Comparison of ENCODE assay signal across 9 cellular contexts in genomic region chr1:248857201-248857600, GRCh38. TPM values are rescaled to one million over a fixed set of nuclear protein-coding genes. Genes with fewer than 3 reads are reported as not detected.
DNase-seq lines count a peak whose midpoint lies in the region; ATAC-seq and TF ChIP-seq lines count a peak whose summit lies in the region.
"Had no signal": no experiment of that assay in that cellular context is flagged by ENCODE, and none has a peak within 500 bp of the region (broad histone marks: within the 10 kb centered on the region; RNA-seq: fewer than 3 reads in every experiment).

No MANE protein-coding gene starts in this region.

- TF ChIP-seq CTCF in fibroblast of the aortic adventitia (IDR thresholded peaks at IDR 0.05; ENCODE audit: insufficient read depth, low read length) = no peak

- POLR2A ChIA-PET in T-cell (lab: Charles Lee) = no interaction called here

- H3K4me1 Mint-ChIP-seq in activated CD4-positive, alpha-beta T cell treated with anti-CD3 and anti-CD28 coated beads, Interleukin-2, amount 10 ng/mL, durations not matched to agents 24 days and 14 days = peaks cover 43% of the 10 kb centered on the region
- peaks cover 39 to 49% (median 43%) of the 10 kb centered on the region in 3 donors for H3K4me1 Mint-ChIP-seq in T-cell
- H3K4me1 Mint-ChIP-seq in stimulated activated memory B cell treated with anti-CD40 and anti-IgM and Interleukin-4, amounts not matched to agents 10 μg/mL and 1 μg/mL and 100 μg/mL, for 72 hours = peaks cover 37% of the 10 kb centered on the region

- ATAC-seq in T-cell (replicated peaks in 1 of 4) = no peak
- no peak for ATAC-seq in stimulated activated memory B cell treated with anti-CD40 and anti-IgM and Interleukin-4, amounts not matched to agents 10 μg/mL and 1 μg/mL and 100 μg/mL, for 72 hours
- ATAC-seq in HG03460 (IDR thresholded peaks at IDR 0.05; ENCODE audit: unreplicated experiment) = no peak
- ATAC-seq in HG02852 (IDR thresholded peaks at IDR 0.05; ENCODE audit: unreplicated experiment) = no peak

- H3K9me3 Mint-ChIP-seq in activated CD4-positive, alpha-beta T cell treated with anti-CD3 and anti-CD28 coated beads, Interleukin-2, amount 10 ng/mL, durations not matched to agents 24 days and 14 days = no peaks in the 10 kb centered on the region
- H3K9me3 Mint-ChIP-seq in T-cell = no peaks in the 10 kb centered on the region
- no peaks in the 10 kb centered on the region for H3K9me3 Mint-ChIP-seq in stimulated activated memory B cell treated with anti-CD40 and anti-IgM and Interleukin-4, amounts not matched to agents 10 μg/mL and 1 μg/mL and 100 μg/mL, for 72 hours

- peaks cover 34% of the 10 kb centered on the region for H3K36me3 Mint-ChIP-seq in activated CD4-positive, alpha-beta T cell treated with anti-CD3 and anti-CD28 coated beads, Interleukin-2, amount 10 ng/mL, durations not matched to agents 24 days and 14 days (ENCODE audit: low read depth)
- H3K36me3 Mint-ChIP-seq in T-cell = no peaks in the 10 kb centered on the region
- H3K36me3 Mint-ChIP-seq in stimulated activated memory B cell treated with anti-CD40 and anti-IgM and Interleukin-4, amounts not matched to agents 10 μg/mL and 1 μg/mL and 100 μg/mL, for 72 hours = peaks cover 7% of the 10 kb centered on the region

- no peak for DNase-seq in activated CD4-positive, alpha-beta T cell treated with anti-CD3 and anti-CD28 coated beads, Interleukin-2, amount 10 ng/mL, durations not matched to agents 24 days and 14 days
- DNase-seq in activated CD4-positive, alpha-beta T cell treated with anti-CD3 and anti-CD28 coated beads for 4 hours = no peak
- DNase-seq in T-cell (no peak), fibroblast of the aortic adventitia (ENCODE audit: low read depth) (no peak), NCI-H2227 treated with DMSO at 0.1 percent for 48 hours (lab: John Stamatoyannopoulos, UW) (no peak)
- DNase-seq: uterus had no signal

- peak overlapping the region; percentile 73 for H3K4me3 ChIP-seq in fibroblast of the aortic adventitia (ENCODE audit: low read depth, low read length)

- H3K27ac Mint-ChIP-seq in activated CD4-positive, alpha-beta T cell treated with anti-CD3 and anti-CD28 coated beads, Interleukin-2, amount 10 ng/mL, durations not matched to agents 24 days and 14 days = peak overlapping the region; percentile 98
- peak overlapping the region in 1 of 2 donors; percentile 24 for H3K27ac Mint-ChIP-seq in T-cell
- peak overlapping the region; percentile 90 for H3K27ac Mint-ChIP-seq in stimulated activated memory B cell treated with anti-CD40 and anti-IgM and Interleukin-4, amounts not matched to agents 10 μg/mL and 1 μg/mL and 100 μg/mL, for 72 hours

- H3K27me3 Mint-ChIP-seq in activated CD4-positive, alpha-beta T cell treated with anti-CD3 and anti-CD28 coated beads, Interleukin-2, amount 10 ng/mL, durations not matched to agents 24 days and 14 days = no peaks in the 10 kb centered on the region
- H3K27me3 Mint-ChIP-seq in T-cell = no peaks in the 10 kb centered on the region
- H3K27me3 Mint-ChIP-seq in stimulated activated memory B cell treated with anti-CD40 and anti-IgM and Interleukin-4, amounts not matched to agents 10 μg/mL and 1 μg/mL and 100 μg/mL, for 72 hours = no peaks in the 10 kb centered on the region

- CTCF ChIA-PET in T-cell (lab: Charles Lee) = no interaction called here

- intact Hi-C loops in activated CD4-positive, alpha-beta T cell treated with anti-CD3 and anti-CD28 coated beads, Interleukin-2, amount 10 ng/mL, durations not matched to agents 24 days and 14 days (cut with micrococcal nuclease) = no loop called here

- peak overlapping the region; percentile 96 for H3K4me3 Mint-ChIP-seq in activated CD4-positive, alpha-beta T cell treated with anti-CD3 and anti-CD28 coated beads, Interleukin-2, amount 10 ng/mL, durations not matched to agents 24 days and 14 days
- H3K4me3 Mint-ChIP-seq in T-cell = peak overlapping the region in 2 of 3 donors; percentile 87 to 93
- H3K4me3 Mint-ChIP-seq in stimulated activated memory B cell treated with anti-CD40 and anti-IgM and Interleukin-4, amounts not matched to agents 10 μg/mL and 1 μg/mL and 100 μg/mL, for 72 hours = peak overlapping the region; percentile 94

RNA-seq across cellular contexts. Expression of gene ZNF692, which starts 1.7 kb away (rescaled TPM):
- 94.9 and 100 TPM in 2 replicates for total RNA-seq in activated CD4-positive, alpha-beta T cell treated with anti-CD3 and anti-CD28 coated beads, Interleukin-2, amount 10 ng/mL, durations not matched to agents 24 days and 14 days
- 10 to 100 TPM; 53.9 to 88.1 (median 78.7) TPM for total RNA-seq in T-cell
- 8.9 and 9.6 TPM in 2 replicates for total RNA-seq in fibroblast of the aortic adventitia (ENCODE audit: low replicate concordance)

RNA-seq across cellular contexts. Expression of gene ZNF672, which starts 19.2 kb away (rescaled TPM):
- total RNA-seq in activated CD4-positive, alpha-beta T cell treated with anti-CD3 and anti-CD28 coated beads, Interleukin-2, amount 10 ng/mL, durations not matched to agents 24 days and 14 days = 44.0 and 48.8 TPM in 2 replicates
- total RNA-seq in T-cell (10 to 100 TPM; 27.7 to 46.7 (median 42.1) TPM), fibroblast of the aortic adventitia (ENCODE audit: low replicate concordance) (12.9 and 14.0 TPM in 2 replicates)

RNA-seq across cellular contexts. Expression of gene SH3BP5L, which starts 31.5 kb away (rescaled TPM):
- 27.5 and 28.2 TPM in 2 replicates for total RNA-seq in activated CD4-positive, alpha-beta T cell treated with anti-CD3 and anti-CD28 coated beads, Interleukin-2, amount 10 ng/mL, durations not matched to agents 24 days and 14 days
- total RNA-seq in T-cell = 10 to 100 TPM; 16.8 to 41.4 (median 36.3) TPM
- 20.2 and 21.8 TPM in 2 replicates for total RNA-seq in fibroblast of the aortic adventitia (ENCODE audit: low replicate concordance)

RNA-seq across cellular contexts. Expression of gene PGBD2, which starts 48.8 kb away (rescaled TPM):
- total RNA-seq in activated CD4-positive, alpha-beta T cell treated with anti-CD3 and anti-CD28 coated beads, Interleukin-2, amount 10 ng/mL, durations not matched to agents 24 days and 14 days = 7.4 and 7.6 TPM in 2 replicates
- total RNA-seq in T-cell = 10 to 100 TPM in 3 of 5 donors, 1 to 10 TPM in 2; 5.0 to 15.8 (median 11.4) TPM
- 3.1 and 4.7 TPM in 2 replicates for total RNA-seq in fibroblast of the aortic adventitia (ENCODE audit: low replicate concordance)
